ENCODE assay signal across 9 cellular contexts in genomic region chr13:50208826-50209335, GRCh38.
DNase-seq lines count a peak whose midpoint lies in the region; ATAC-seq and TF ChIP-seq lines count a peak whose summit lies in the region.
"Had no signal": no experiment of that assay in that cellular context is flagged by ENCODE, and none has a peak within 500 bp of the region (broad histone marks: within the 10 kb centered on the region; RNA-seq: fewer than 3 reads in every experiment).

No MANE protein-coding gene starts in this region.

- peak overlapping the region; percentile 82 for H3K4me2 ChIP-seq in fibroblast of lung (ENCODE audit: extremely low read depth, insufficient read depth, low read length)

- peaks cover 17% of the 10 kb centered on the region for H3K36me3 Mint-ChIP-seq in natural killer cell treated with Interleukin-12 subunit alpha and Interleukin-12 subunit beta and Interleukin-15 and Interleukin-18, amount 100 ng/mL, for 72 hours

- H3K4me3 Mint-ChIP-seq in natural killer cell treated with Interleukin-12 subunit alpha and Interleukin-12 subunit beta and Interleukin-15 and Interleukin-18, amount 100 ng/mL, for 72 hours, result peak overlapping the region; percentile 57

- peaks cover 5% of the 10 kb centered on the region; the same call in 1 of the 2 replicates for H3K9me3 ChIP-seq in SJCRH30 (replicated peaks)
- H3K9me3 ChIP-seq in fibroblast of lung (ENCODE audit: control insufficient read depth, insufficient read depth, low read depth, low read length), result no peaks in the 10 kb centered on the region

- peak overlapping the region; percentile 81 for H2AFZ ChIP-seq in fibroblast of lung (ENCODE audit: low read length)

- DNase-seq in AG08396 (ENCODE audit: low spot score) (peak; percentile 48), HCEC 1CT (peak; percentile 59), SJCRH30 (peak; percentile 71 to 78), fibroblast of lung (ENCODE audit: low read depth in 2 of 2) (peak; percentile 90 to 92), NCI-H1694 treated with DMSO at 0.1 percent for 48 hours (lab: John Stamatoyannopoulos, UW) (no peak), globus pallidus (ENCODE audit: low spot score) (no peak), NCI-H524 treated with DMSO at 0.1 percent for 48 hours (lab: John Stamatoyannopoulos, UW) (no peak)
- DNase-seq in natural killer cell treated with Interleukin-12 subunit alpha and Interleukin-12 subunit beta and Interleukin-15 and Interleukin-18, amount 100 ng/mL, for 72 hours (ENCODE audit: low spot score), result no peak

- H3K27me3 ChIP-seq in SJCRH30, result no peaks in the 10 kb centered on the region
- no peaks in the 10 kb centered on the region for H3K27me3 ChIP-seq in fibroblast of lung (ENCODE audit: control insufficient read depth, insufficient read depth, low read length)

- H3K4me3 ChIP-seq in SJCRH30 (peak overlapping the region; percentile 34), fibroblast of lung (replicated peaks in 1 of 4; ENCODE audit: control extremely low read depth in 1 of 4, insufficient read depth in 1 of 4, low read depth in 3 of 4, low read length in 4 of 4) (peak overlapping the region; percentile 3 to 37 (median 30))

- peak overlapping the region; percentile 35 to 86 for H3K27ac Mint-ChIP-seq in natural killer cell treated with Interleukin-12 subunit alpha and Interleukin-12 subunit beta and Interleukin-15 and Interleukin-18, amount 100 ng/mL, for 72 hours

- peak overlapping the region; percentile 46 for H3K27ac ChIP-seq in SJCRH30
- H3K27ac ChIP-seq in fibroblast of lung (ENCODE audit: insufficient read depth, low read length), result peak overlapping the region; percentile 21
- H3K27ac ChIP-seq: epithelial cell of prostate had no signal

- no peak for TF ChIP-seq CTCF in fibroblast of lung (conservative IDR thresholded peaks at IDR 0.05 in 1 of 2, IDR thresholded peaks at IDR 0.05 in 1 of 2; ENCODE audit: low read depth in 1 of 2, low read length in 2 of 2)

- peaks cover 0 to 6% of the 10 kb centered on the region in 2 donors for H3K27me3 Mint-ChIP-seq in natural killer cell treated with Interleukin-12 subunit alpha and Interleukin-12 subunit beta and Interleukin-15 and Interleukin-18, amount 100 ng/mL, for 72 hours

- H3K36me3 ChIP-seq in SJCRH30 (no peaks in the 10 kb centered on the region), fibroblast of lung (ENCODE audit: control insufficient read depth, insufficient read depth, low read length) (no peaks in the 10 kb centered on the region)

- H3K9ac ChIP-seq in fibroblast of lung (ENCODE audit: insufficient read depth, low read length), result no peak overlapping the region

- H3K4me1 Mint-ChIP-seq in natural killer cell treated with Interleukin-12 subunit alpha and Interleukin-12 subunit beta and Interleukin-15 and Interleukin-18, amount 100 ng/mL, for 72 hours (ENCODE audit: low read depth in 2 of 2), result peaks cover 15 to 16% of the 10 kb centered on the region in 2 donors

- H4K20me1 ChIP-seq in fibroblast of lung (ENCODE audit: control insufficient read depth, extremely low read depth, insufficient read depth, low read length), result no peaks in the 10 kb centered on the region

- ATAC-seq in natural killer cell treated with Interleukin-12 subunit alpha and Interleukin-12 subunit beta and Interleukin-15 and Interleukin-18, amount 100 ng/mL, for 72 hours, result peak; percentile 63 to 67

- no peaks in the 10 kb centered on the region for H3K79me2 ChIP-seq in fibroblast of lung (ENCODE audit: control insufficient read depth, insufficient read depth, low read length)

- no peaks in the 10 kb centered on the region; the same call in 1 of the 2 replicates for H3K4me1 ChIP-seq in SJCRH30
- H3K4me1 ChIP-seq in fibroblast of lung (ENCODE audit: control insufficient read depth, extremely low read depth, insufficient read depth, low read length), result peaks cover 8% of the 10 kb centered on the region

- H3K9me3 Mint-ChIP-seq in natural killer cell treated with Interleukin-12 subunit alpha and Interleukin-12 subunit beta and Interleukin-15 and Interleukin-18, amount 100 ng/mL, for 72 hours, result peaks cover 4% of the 10 kb centered on the region

Comparison
In these comparisons a context has a peak if more than half of its experiments do, and no peak if none do; other contexts are left out.
1. DNase-seq: peak in AG08396 (single experiment), HCEC 1CT (single experiment), SJCRH30 (2 of 2) and fibroblast of lung (2 of 2); none in natural killer cell treated with Interleukin-12 subunit alpha and Interleukin-12 subunit beta and Interleukin-15 and Interleukin-18, amount 100 ng/mL, for 72 hours (single experiment), NCI-H1694 treated with DMSO at 0.1 percent for 48 hours (single experiment), globus pallidus (single experiment) and NCI-H524 treated with DMSO at 0.1 percent for 48 hours (single experiment).